Comparison of ENCODE assay signal across 1 cellular context in genomic region chr15:97652700-97653167, GRCh38.
TF ChIP-seq lines count a peak whose summit lies in the region.

No MANE protein-coding gene starts in this region.

TF ChIP-seq in HEK293, 187 proteins besides CTCF, POLR2A, EP300 and RAD21 (continued from another document):
- TF ChIP-seq ZNF768 (tag by site-specific recombination; IDR thresholded peaks at IDR 0.05) (no peak), HOXA7 (CRISPR knock-in tag; IDR thresholded peaks at IDR 0.05; ENCODE audit: borderline replicate concordance) (no peak), ZNF521 (tag by site-specific recombination; IDR thresholded peaks at IDR 0.05) (no peak), ZNF629 (tag by site-specific recombination; IDR thresholded peaks at IDR 0.05) (no peak), ZFP37 (tag by site-specific recombination; IDR thresholded peaks at IDR 0.05) (0 out of 2 replicates have a peak, but pooled peaks have one; percentile 64), WT1 (tag by site-specific recombination; IDR thresholded peaks at IDR 0.05) (peak; percentile 23; the same call in 1 of the 2 replicates), ZNF645 (tag by site-specific recombination; IDR thresholded peaks at IDR 0.05) (no peak), ZNF548 (tag by site-specific recombination; IDR thresholded peaks at IDR 0.05) (no peak), ZBTB48 (tag by site-specific recombination; IDR thresholded peaks at IDR 0.05) (peak; percentile 42; the same call in 1 of the 2 replicates), ZBTB26 (tag by site-specific recombination; optimal IDR thresholded peaks at IDR 0.05) (peak; percentile 33)
